Comparison of ENCODE assay signal across 11 cellular contexts in genomic region chr15:89127054-89127702, GRCh38. TPM values are rescaled to one million over a fixed set of nuclear protein-coding genes. Genes with fewer than 3 reads are reported as not detected.
DNase-seq lines count a peak whose midpoint lies in the region; ATAC-seq and TF ChIP-seq lines count a peak whose summit lies in the region.
"Had no signal": no experiment of that assay in that cellular context is flagged by ENCODE, and none has a peak within 500 bp of the region (broad histone marks: within the 10 kb centered on the region; RNA-seq: fewer than 3 reads in every experiment).

No MANE protein-coding gene starts in this region.

- intact Hi-C loops in activated naive CD4-positive, alpha-beta T cell treated with anti-CD3 and anti-CD28 coated beads for 36 hours (cut with micrococcal nuclease): loop anchor here (5.0 kb wide), 1 partner anchor 115 kb away; the partner anchor contains the start of gene FANCI
- intact Hi-C loops in heart left ventricle (cut with DNase I): loop anchor here in 4 of 10 donors (5.0 kb wide), 3 partner anchors 35 to 70 kb away; partner anchors contain the start of gene ABHD2 (in 2 of the 4)

- no peaks in the 10 kb centered on the region for H3K27me3 Mint-ChIP-seq in activated naive CD4-positive, alpha-beta T cell treated with anti-CD3 and anti-CD28 coated beads for 36 hours (ENCODE audit: low read depth)
- no peaks in the 10 kb centered on the region for H3K27me3 Mint-ChIP-seq in stimulated activated naive CD8-positive, alpha-beta T cell treated with anti-CD3 and anti-CD28 coated beads, Interleukin-15, amount 100 ng/mL, for 72 hours
- H3K27me3 Mint-ChIP-seq: stimulated activated naive CD8-positive, alpha-beta T cell treated with anti-CD3 and anti-CD28 coated beads, Interleukin-15, Interleukin-2, amounts not matched to agents 100 ng/mL and 50 ng/mL, for 24 hours had no signal

- DNase-seq in activated naive CD4-positive, alpha-beta T cell treated with anti-CD3 and anti-CD28 coated beads for 36 hours: peak; percentile 30
- DNase-seq in activated naive CD4-positive, alpha-beta T cell (lab: John Stamatoyannopoulos, UW): no peak
- DNase-seq in heart left ventricle: peak in 1 of 5 donors; percentile 40
- DNase-seq in stimulated activated naive CD8-positive, alpha-beta T cell treated with anti-CD3 and anti-CD28 coated beads, Interleukin-15, amount 100 ng/mL, for 72 hours: peak in 1 of 2 donors; percentile 51
- no peak for DNase-seq in GM13976 (ENCODE audit: low spot score)
- DNase-seq: NCI-H510A had no signal

- no peak overlapping the region for H3K4me3 Mint-ChIP-seq in activated naive CD4-positive, alpha-beta T cell treated with anti-CD3 and anti-CD28 coated beads for 36 hours
- H3K4me3 Mint-ChIP-seq in stimulated activated naive CD8-positive, alpha-beta T cell treated with anti-CD3 and anti-CD28 coated beads, Interleukin-15, amount 100 ng/mL, for 72 hours: no peak overlapping the region
- H3K4me3 Mint-ChIP-seq: stimulated activated naive CD8-positive, alpha-beta T cell treated with anti-CD3 and anti-CD28 coated beads, Interleukin-15, Interleukin-2, amounts not matched to agents 100 ng/mL and 50 ng/mL, for 24 hours had no signal

- in situ Hi-C loops in GM13976 (cut with MboI; ENCODE audit: low sequenced_read_pairs, unreplicated experiment): loop anchor here (10.0 kb wide), 1 partner anchor 62 kb away; no protein-coding TSS in a partner anchor

- WGBS in heart left ventricle, 4 donors: 64 to 83% (median 73%) methylated on average over 3 of the region's 3 CpGs

- CTCF ChIA-PET in activated naive CD4-positive, alpha-beta T cell treated with anti-CD3 and anti-CD28 coated beads for 36 hours (lab: Charles Lee): interaction anchor here (0.6 to 9.3 kb wide), 11 partner anchors 15 to 564 kb away, joined by 3 to 118 read pairs (median 4); partner anchors contain the start of gene ABHD2

- H3K4me3 ChIP-seq in heart left ventricle: no peak overlapping the region
- H3K4me3 ChIP-seq: BLaER1 treated with 17β-estradiol and CSF1 and Interleukin-3, amounts not matched to agents 10 nM and 100 nM had no signal

- H3K4me1 ChIP-seq in heart left ventricle: peaks cover 0 to 73% (median 45%) of the 10 kb centered on the region in 12 donors

- H3K36me3 Mint-ChIP-seq in activated naive CD4-positive, alpha-beta T cell treated with anti-CD3 and anti-CD28 coated beads for 36 hours (ENCODE audit: low read depth): peaks cover 21% of the 10 kb centered on the region

- peak overlapping the region; percentile 97 for H3K27ac ChIP-seq in VCaP
- H3K27ac ChIP-seq in heart left ventricle: peak overlapping the region in 5 of 12 donors; percentile 11 to 46 (median 23)

- no peaks in the 10 kb centered on the region for H3K9me3 Mint-ChIP-seq in activated naive CD4-positive, alpha-beta T cell treated with anti-CD3 and anti-CD28 coated beads for 36 hours
- H3K9me3 Mint-ChIP-seq in stimulated activated naive CD8-positive, alpha-beta T cell treated with anti-CD3 and anti-CD28 coated beads, Interleukin-15, amount 100 ng/mL, for 72 hours: no peaks in the 10 kb centered on the region
- H3K9me3 Mint-ChIP-seq: stimulated activated naive CD8-positive, alpha-beta T cell treated with anti-CD3 and anti-CD28 coated beads, Interleukin-15, Interleukin-2, amounts not matched to agents 100 ng/mL and 50 ng/mL, for 24 hours had no signal

- H3K36me3 ChIP-seq in heart left ventricle: peaks cover 0 to 65% (median 52%) of the 10 kb centered on the region in 9 donors

- no peak; the same call in 1 of the 2 replicates for TF ChIP-seq CTCF in VCaP (conservative IDR thresholded peaks at IDR 0.05)
- no peak for TF ChIP-seq CTCF in heart left ventricle (IDR thresholded peaks at IDR 0.05)
- TF ChIP-seq CTCF in GM13976 (IDR thresholded peaks at IDR 0.05; ENCODE audit: borderline replicate concordance, control extremely low read depth, extremely low read depth, insufficient read depth, missing control alignments): no peak

- peak in 3 of 4 donors; percentile 24 to 59 (median 36) for ATAC-seq in heart left ventricle
- peak; percentile 93 for ATAC-seq in stimulated activated naive CD8-positive, alpha-beta T cell treated with anti-CD3 and anti-CD28 coated beads, Interleukin-15, amount 100 ng/mL, for 72 hours
- ATAC-seq in GM18858 (IDR thresholded peaks at IDR 0.05; ENCODE audit: unreplicated experiment): no peak
- no peak for ATAC-seq in GM21526 (IDR thresholded peaks at IDR 0.05; ENCODE audit: low FRiP score, unreplicated experiment)

- no peaks in the 10 kb centered on the region for H3K9me3 ChIP-seq in heart left ventricle
- H3K9me3 ChIP-seq: BLaER1 treated with 17β-estradiol and CSF1 and Interleukin-3, amounts not matched to agents 10 nM and 100 nM had no signal

- no peak for TF ChIP-seq POLR2A in heart left ventricle (IDR thresholded peaks at IDR 0.05)

- no peak overlapping the region for H3K27ac Mint-ChIP-seq in activated naive CD4-positive, alpha-beta T cell treated with anti-CD3 and anti-CD28 coated beads for 36 hours
- H3K27ac Mint-ChIP-seq in stimulated activated naive CD8-positive, alpha-beta T cell treated with anti-CD3 and anti-CD28 coated beads, Interleukin-15, amount 100 ng/mL, for 72 hours: no peak overlapping the region
- H3K27ac Mint-ChIP-seq: stimulated activated naive CD8-positive, alpha-beta T cell treated with anti-CD3 and anti-CD28 coated beads, Interleukin-15, Interleukin-2, amounts not matched to agents 100 ng/mL and 50 ng/mL, for 24 hours had no signal

- H3K4me1 Mint-ChIP-seq in activated naive CD4-positive, alpha-beta T cell treated with anti-CD3 and anti-CD28 coated beads for 36 hours (ENCODE audit: low read depth): peaks cover 12% of the 10 kb centered on the region
- peaks cover 7% of the 10 kb centered on the region for H3K4me1 Mint-ChIP-seq in stimulated activated naive CD8-positive, alpha-beta T cell treated with anti-CD3 and anti-CD28 coated beads, Interleukin-15, amount 100 ng/mL, for 72 hours

- H3K27me3 ChIP-seq in heart left ventricle: no peaks in the 10 kb centered on the region
- H3K27me3 ChIP-seq: BLaER1 treated with 17β-estradiol and CSF1 and Interleukin-3, amounts not matched to agents 10 nM and 100 nM had no signal

RNA-seq across cellular contexts. Expression of gene ABHD2, which starts 38.9 kb away (rescaled TPM):
- total RNA-seq in activated naive CD4-positive, alpha-beta T cell treated with anti-CD3 and anti-CD28 coated beads for 36 hours: 10 to 100 TPM; 57.2 to 64.9 TPM
- 100 to 1,000 TPM in 6 of 9 donors, 10 to 100 TPM in 3; 53.4 to 243 (median 128) TPM for total RNA-seq in heart left ventricle
- 100 to 1,000 TPM in 1 of 2 donors, 1 to 10 TPM in 1; 8.6 to 112 TPM for polyA plus RNA-seq in heart left ventricle

Comparison
In these comparisons a context has a peak if more than half of its experiments do, and no peak if none do; other contexts are left out.
1. ATAC-seq: peak in heart left ventricle (3 of 4) and stimulated activated naive CD8-positive, alpha-beta T cell treated with anti-CD3 and anti-CD28 coated beads, Interleukin-15, amount 100 ng/mL, for 72 hours (single experiment); none in GM18858 (single experiment) and GM21526 (single experiment).